In genomic region chr2:4454907-4455306, GRCh38 we compare ENCODE assay signal across 23 cellular contexts.
DNase-seq lines count a peak whose midpoint lies in the region; ATAC-seq, FAIRE-seq and TF ChIP-seq lines count a peak whose summit lies in the region.
"Had no signal": no experiment of that assay in that cellular context is flagged by ENCODE, and none has a peak within 500 bp of the region (broad histone marks: within the 10 kb centered on the region; RNA-seq: fewer than 3 reads in every experiment).

No MANE protein-coding gene starts in this region.

- H2BK15ac ChIP-seq in IMR-90 (ENCODE audit: low read depth, low read length) (no peak overlapping the region), H1 (ENCODE audit: low read length) (no peak overlapping the region), neuronal stem cell (ENCODE audit: low read length) (no peak overlapping the region)

- BruUV-seq in IMR-90 (replicated peaks; lab: Mats Ljungman, UMichigan) = no TSS peak

- 0 out of 2 replicates have a peak overlapping the region, but pooled peaks have one; percentile 53 for H2BK12ac ChIP-seq in H1 (ENCODE audit: low read depth, low read length)
- H2BK12ac ChIP-seq in neuronal stem cell (ENCODE audit: low read length) = peak overlapping the region; percentile 24

- H3K23ac ChIP-seq in IMR-90 (ENCODE audit: low read depth, low read length) (no peak overlapping the region), H1 (ENCODE audit: insufficient read length) (no peak overlapping the region), neuronal stem cell (ENCODE audit: low read depth, low read length, poor library complexity) (no peak overlapping the region)

- 100% methylated on average over 2 of the region's 6 CpGs; no CpG with 5 or more reads in 1 of the 2 experiments for WGBS in IMR-90 (ENCODE audit: extremely low coverage in 2 of 2, insufficient read length in 1 of 2), 2 experiments
- WGBS in H1 (ENCODE audit: extremely low coverage in 1 of 2, insufficient coverage in 1 of 2, insufficient read length in 1 of 2, insufficient replicate concordance in 2 of 2, low coverage in 1 of 2, low lambda C conversion rate in 2 of 2, missing lambda C conversion rate in 1 of 2), 2 experiments = 97% methylated on average over 6 of the region's 6 CpGs; no CpG with 5 or more reads in 1 of the 2 experiments
- no CpG with 5 or more reads among the region's 6 CpGs for WGBS in neuronal stem cell (ENCODE audit: extremely low coverage in 2 of 2, insufficient read length in 2 of 2, insufficient replicate concordance in 1 of 2), 2 donors

- H4K8ac ChIP-seq in IMR-90 (ENCODE audit: low read depth in 2 of 2, low read length in 2 of 2) (no peak overlapping the region), H1 (ENCODE audit: extremely low read depth, insufficient read depth, low read length) (no peak overlapping the region), neuronal stem cell (ENCODE audit: low read depth, low read length) (no peak overlapping the region)

- H4K5ac ChIP-seq in IMR-90 (ENCODE audit: low read depth, low read length) (no peak overlapping the region), H1 (ENCODE audit: insufficient read length, low read depth, low read length) (no peak overlapping the region)

- H3K4ac ChIP-seq in IMR-90 (ENCODE audit: low read depth, low read length) (no peak overlapping the region), H1 (replicated peaks; ENCODE audit: insufficient read length, low read depth, low read length) (no peak overlapping the region), neuronal stem cell (ENCODE audit: low read length) (no peak overlapping the region)

- peak; percentile 13 for DNase-seq in Daoy (ENCODE audit: low read depth)
- DNase-seq in IMR-90 = no peak
- no peak for DNase-seq in H1 (ENCODE audit: low read depth in 1 of 2, low spot score in 2 of 2)
- no peak for DNase-seq in neuronal stem cell (ENCODE audit: low spot score)
- DNase-seq in MV-4-11 (lab: John Stamatoyannopoulos, UW) = no peak
- no peak for DNase-seq in DMS53 (lab: John Stamatoyannopoulos, UW)
- no peak for DNase-seq in GM10248 (ENCODE audit: extremely low spot score)
- DNase-seq: 8988T; ACHN; BE2C; C1 segment of cervical spinal cord; CD4-positive, alpha-beta memory T cell; CD4-positive, CD25-positive, alpha-beta regulatory T cell; CD8-positive, alpha-beta memory T cell; COR-L47; DMS 273 treated with DMSO at 0.1 percent for 48 hours; DMS153; DMS79 treated with DMSO at 0.1 percent for 48 hours; EL; GDM1 had no signal

- H3K18ac ChIP-seq in IMR-90 (ENCODE audit: low read depth, low read length) (no peak overlapping the region), H1 (ENCODE audit: extremely low read depth, low read length) (no peak overlapping the region), neuronal stem cell (ENCODE audit: low read length) (no peak overlapping the region)

- CTCF ChIA-PET in IMR-90 (lab: Yijun Ruan, JAX) = no interaction called here
- CTCF ChIA-PET in H1 (lab: Charles Lee; ENCODE audit: partially characterized antibody) = no interaction called here
- CTCF ChIA-PET in GM10248 (lab: Yijun Ruan, JAX) = no interaction called here

- H2AFZ ChIP-seq in IMR-90 (replicated peaks; ENCODE audit: low read length, poor library complexity) = no peak overlapping the region
- no peak overlapping the region for H2AFZ ChIP-seq in H1 (ENCODE audit: low read length)
- no peak overlapping the region for H2AFZ ChIP-seq in neuronal stem cell (ENCODE audit: low read length)

- H3K36me3 ChIP-seq in IMR-90 (ENCODE audit: control insufficient read depth, insufficient read depth, low read length) (no peaks in the 10 kb centered on the region), H1 (ENCODE audit: control insufficient read depth in 2 of 4, insufficient read depth in 4 of 4, low read length in 3 of 4) (no peaks in the 10 kb centered on the region), neuronal stem cell (replicated peaks in 1 of 2; ENCODE audit: control insufficient read depth in 2 of 2, insufficient read depth in 2 of 2, low read length in 2 of 2) (no peaks in the 10 kb centered on the region)
- H3K36me3 ChIP-seq: BE2C, BLaER1 had no signal

- no peaks in the 10 kb centered on the region for H3K9me1 ChIP-seq in IMR-90 (ENCODE audit: insufficient read depth, low read length)

- intact Hi-C loops in IMR-90 (cut with micrococcal nuclease) = no loop called here

- H3K79me2 ChIP-seq in H1 (ENCODE audit: control insufficient read depth in 1 of 2, insufficient read depth in 2 of 2, low read length in 2 of 2) = no peaks in the 10 kb centered on the region

- no peak for TF ChIP-seq EP300 in H1 (IDR thresholded peaks at IDR 0.05; ENCODE audit: borderline replicate concordance in 1 of 2, low read depth in 2 of 2, low read length in 2 of 2)

- H3K27me3 ChIP-seq in IMR-90 (ENCODE audit: control insufficient read depth, insufficient read depth, low read length) (no peaks in the 10 kb centered on the region), H1 (replicated peaks in 1 of 4; ENCODE audit: control insufficient read depth in 3 of 4, extremely low read depth in 1 of 4, insufficient read depth in 3 of 4, low read length in 3 of 4) (peaks cover 0 to 1% (median 0%) of the 10 kb centered on the region in 4 experiments; a peak in 1 of 7 replicates), neuronal stem cell (ENCODE audit: control insufficient read depth in 3 of 3, insufficient read depth in 3 of 3, low read depth in 1 of 3, low read length in 3 of 3) (no peaks in the 10 kb centered on the region)
- H3K27me3 ChIP-seq: BE2C, BLaER1 had no signal

- POLR2A ChIA-PET in IMR-90 (lab: Charles Lee; ENCODE audit: unreplicated experiment) = no interaction called here
- POLR2A ChIA-PET in H1 (lab: Charles Lee; ENCODE audit: partially characterized antibody) = no interaction called here
- POLR2A ChIA-PET in GM10248 (lab: Yijun Ruan, JAX) = no interaction called here

- H4K91ac ChIP-seq in IMR-90 (ENCODE audit: insufficient read depth, low read depth, low read length) (no peak overlapping the region), H1 (replicated peaks; ENCODE audit: insufficient read length, low read length) (no peak overlapping the region), neuronal stem cell (ENCODE audit: low read depth, low read length, poor library complexity) (no peak overlapping the region)

- H4K20me1 ChIP-seq in IMR-90 (ENCODE audit: insufficient read depth, low read length) (no peaks in the 10 kb centered on the region), H1 (replicated peaks in 1 of 2; ENCODE audit: control insufficient read depth in 1 of 2, insufficient read depth in 2 of 2, low read length in 2 of 2) (no peaks in the 10 kb centered on the region)
- H4K20me1 ChIP-seq: BLaER1 had no signal

- H3K27ac ChIP-seq in IMR-90 (ENCODE audit: insufficient read depth, low read length) = no peak overlapping the region
- H3K27ac ChIP-seq in H1 (ENCODE audit: low read depth, low read length) = no peak overlapping the region
- no peak overlapping the region for H3K27ac ChIP-seq in neuronal stem cell (replicated peaks; ENCODE audit: low read length)
- H3K27ac ChIP-seq: BLaER1 had no signal

- dilution Hi-C loops in IMR-90 (cut with HindIII; ENCODE audit: low sequenced_read_pairs, unreplicated experiment) = no loop called here

- H3K79me1 ChIP-seq in IMR-90 (ENCODE audit: low read depth in 1 of 2, low read length in 2 of 2) = no peaks in the 10 kb centered on the region
- no peaks in the 10 kb centered on the region for H3K79me1 ChIP-seq in H1 (ENCODE audit: low read depth, low read length)
- no peaks in the 10 kb centered on the region for H3K79me1 ChIP-seq in neuronal stem cell (ENCODE audit: low read depth, low read length)

- no peak overlapping the region for H2BK20ac ChIP-seq in IMR-90 (ENCODE audit: low read depth, low read length)
- H2BK20ac ChIP-seq in H1 (ENCODE audit: low read length) = no peak overlapping the region

- H3K9ac ChIP-seq in IMR-90 (ENCODE audit: low read depth, low read length) (no peak overlapping the region), H1 (replicated peaks in 1 of 4; ENCODE audit: extremely low read depth in 1 of 4, low read depth in 3 of 4, low read length in 3 of 4) (no peak overlapping the region), neuronal stem cell (ENCODE audit: low read depth, low read length, poor library complexity) (no peak overlapping the region)
- H3K9ac ChIP-seq: BLaER1 had no signal

- no peak overlapping the region for H3K14ac ChIP-seq in IMR-90 (replicated peaks; ENCODE audit: low read depth, low read length)
- H3K14ac ChIP-seq in H1 (ENCODE audit: insufficient read length) = no peak overlapping the region
- H3K14ac ChIP-seq in neuronal stem cell (ENCODE audit: low read length) = no peak overlapping the region

- no peak for ATAC-seq in IMR-90 (ENCODE audit: low read depth)

- FAIRE-seq in H1 (lab: Jason Lieb, UNC) = no peak
- FAIRE-seq: A204.1, GM12891 had no signal

- TF ChIP-seq RAD21 in IMR-90 (IDR thresholded peaks at IDR 0.05; ENCODE audit: low read length) = no peak
- TF ChIP-seq RAD21 in H1 (IDR thresholded peaks at IDR 0.05 in 1 of 2, conservative IDR thresholded peaks at IDR 0.05 in 1 of 2; ENCODE audit: low read depth in 2 of 2, low read length in 2 of 2) = no peak

- no peak overlapping the region for H2AK9ac ChIP-seq in IMR-90 (replicated peaks; ENCODE audit: low read depth, low read length, poor library complexity)

- H2AK5ac ChIP-seq in IMR-90 (ENCODE audit: low read depth, low read length) = no peak overlapping the region
- no peak overlapping the region for H2AK5ac ChIP-seq in H1 (ENCODE audit: low read depth, low read length)
- no peak overlapping the region for H2AK5ac ChIP-seq in neuronal stem cell (ENCODE audit: low read depth, low read length)

- H3K4me2 ChIP-seq in IMR-90 (ENCODE audit: low read depth, low read length) (no peak overlapping the region), H1 (ENCODE audit: insufficient read depth in 1 of 2, low read depth in 2 of 2, low read length in 2 of 2) (no peak overlapping the region), neuronal stem cell (ENCODE audit: insufficient read depth, low read length, poor library complexity, severe bottlenecking) (no peak overlapping the region)
- H3K4me2 ChIP-seq: BLaER1 had no signal

- H3K4me1 ChIP-seq in IMR-90 (ENCODE audit: control insufficient read depth, insufficient read depth, low read length) (no peaks in the 10 kb centered on the region), H1 (replicated peaks in 1 of 4; ENCODE audit: control insufficient read depth in 3 of 4, insufficient read depth in 4 of 4, low read length in 3 of 4) (no peaks in the 10 kb centered on the region), neuronal stem cell (ENCODE audit: control insufficient read depth in 2 of 2, insufficient read depth in 1 of 2, low read depth in 1 of 2, low read length in 2 of 2) (no peaks in the 10 kb centered on the region)
- H3K4me1 ChIP-seq: BE2C, BLaER1 had no signal

- H3K9me3 ChIP-seq in IMR-90 (ENCODE audit: control insufficient read depth, insufficient read depth, low read length) = peaks cover 9% of the 10 kb centered on the region; the same call in 1 of the 2 replicates
- no peaks in the 10 kb centered on the region for H3K9me3 ChIP-seq in H1 (ENCODE audit: insufficient read depth in 2 of 2, low read depth in 1 of 2, low read length in 1 of 2)
- H3K9me3 ChIP-seq in neuronal stem cell (replicated peaks in 1 of 2; ENCODE audit: control insufficient read depth in 2 of 2, insufficient read depth in 1 of 2, low read depth in 1 of 2, low read length in 2 of 2) = peaks cover 0 to 2% of the 10 kb centered on the region in 2 donors
- H3K9me3 ChIP-seq: BE2C, BLaER1 had no signal

- H2BK120ac ChIP-seq in IMR-90 (ENCODE audit: low read depth, low read length) = no peak overlapping the region
- H2BK120ac ChIP-seq in H1 (replicated peaks; ENCODE audit: low read depth, low read length) = no peak overlapping the region
- no peak overlapping the region for H2BK120ac ChIP-seq in neuronal stem cell (ENCODE audit: low read depth, low read length)

- H2BK5ac ChIP-seq in IMR-90 (ENCODE audit: low read depth, low read length, poor library complexity, severe bottlenecking) = no peak overlapping the region
- H2BK5ac ChIP-seq in H1 (ENCODE audit: low read depth, low read length) = no peak overlapping the region
- H2BK5ac ChIP-seq in neuronal stem cell (ENCODE audit: low read length) = no peak overlapping the region

- H3K56ac ChIP-seq in IMR-90 (ENCODE audit: extremely low read depth, insufficient read depth, low read length) (no peak overlapping the region), H1 (replicated peaks; ENCODE audit: insufficient read length, low read depth, low read length) (no peak overlapping the region)

- TF ChIP-seq POLR2A in IMR-90 (IDR thresholded peaks at IDR 0.05; ENCODE audit: low read depth, low read length) = no peak
- TF ChIP-seq POLR2A in H1 (IDR thresholded peaks at IDR 0.05; ENCODE audit: control extremely low read depth in 1 of 2, low read depth in 2 of 2, low read length in 2 of 2) = no peak

- no peaks in the 10 kb centered on the region for H3K23me2 ChIP-seq in H1 (ENCODE audit: low read depth, low read length)

- H3K4me3 ChIP-seq in IMR-90 (ENCODE audit: insufficient read depth, low read depth, low read length) (no peak overlapping the region), H1 (ENCODE audit: extremely low read depth in 1 of 4, insufficient read depth in 2 of 4, low read depth in 3 of 4, low read length in 4 of 4) (no peak overlapping the region), neuronal stem cell (ENCODE audit: low read length in 2 of 2) (no peak overlapping the region)
- H3K4me3 ChIP-seq: BLaER1 had no signal

- no peak for TF ChIP-seq CTCF in IMR-90 (conservative IDR thresholded peaks at IDR 0.05; ENCODE audit: low read depth, low read length)
- no peak for TF ChIP-seq CTCF in H1 (IDR thresholded peaks at IDR 0.05; ENCODE audit: control extremely low read depth in 1 of 3, insufficient read depth in 1 of 3, low read depth in 1 of 3, low read length in 3 of 3)
- no peak for TF ChIP-seq CTCF in GM10248 (IDR thresholded peaks at IDR 0.05; ENCODE audit: control extremely low read depth, extremely low read depth, low read depth, missing control alignments)

- in situ Hi-C loops in IMR-90 (cut with MboI; ENCODE audit: low sequenced_read_pairs) = no loop called here
